ENCODE assay signal across 10 cellular contexts in genomic region chr6:87907521-87907920, GRCh38.
A peak's percentile ranks its signal among the peaks of the same experiment; 100 is the strongest.
DNase-seq lines count a peak whose midpoint lies in the region; ATAC-seq, FAIRE-seq and TF ChIP-seq lines count a peak whose summit lies in the region.
"Had no signal": no experiment of that assay in that cellular context is flagged by ENCODE, and none has a peak within 500 bp of the region (broad histone marks: within the 10 kb centered on the region; RNA-seq: fewer than 3 reads in every experiment).

No MANE protein-coding gene starts in this region.

- POLR2A ChIA-PET in activated CD8-positive, alpha-beta T cell treated with anti-CD3 and anti-CD28 coated beads, Interleukin-2, amount 10 ng/mL, durations not matched to agents 7 days and 5 days (lab: Charles Lee), result interaction anchor here (0.8 to 0.9 kb wide), 2 partner anchors 9 to 10 kb away, joined by 3 read pairs; no protein-coding TSS in a partner anchor

- peak; percentile 71 for DNase-seq in SIG-M5 treated with dmso at 0.1 percent for 504 hours (lab: John Stamatoyannopoulos, UW; ENCODE audit: unreplicated experiment)
- no peak for DNase-seq in SIG-M5 (lab: John Stamatoyannopoulos, UW)
- DNase-seq in activated CD8-positive, alpha-beta T cell treated with anti-CD3 and anti-CD28 coated beads, Interleukin-2, amount 10 ng/mL, durations not matched to agents 7 days and 5 days, result peak; percentile 64
- DNase-seq in stimulated activated CD8-positive, alpha-beta memory T cell treated with anti-CD3 and anti-CD28 coated beads, Interleukin-4, amount 100 ng/mL, for 48 hours, result no peak
- no peak for DNase-seq in H54 (ENCODE audit: insufficient read length, low spot score)

- peaks cover 5% of the 10 kb centered on the region for H3K9me3 ChIP-seq in skeletal muscle satellite cell (replicated peaks; ENCODE audit: low read length)
- H3K9me3 ChIP-seq: A549 had no signal

- H3K4me1 Mint-ChIP-seq in activated CD8-positive, alpha-beta T cell treated with anti-CD3 and anti-CD28 coated beads, Interleukin-2, amount 10 ng/mL, durations not matched to agents 7 days and 5 days (ENCODE audit: low read depth), result peaks cover 36% of the 10 kb centered on the region

- H3K9me3 Mint-ChIP-seq in activated CD8-positive, alpha-beta T cell treated with anti-CD3 and anti-CD28 coated beads, Interleukin-2, amount 10 ng/mL, durations not matched to agents 7 days and 5 days (ENCODE audit: insufficient read depth), result no peaks in the 10 kb centered on the region

- H3K27me3 ChIP-seq in skeletal muscle satellite cell (ENCODE audit: control insufficient read depth, insufficient read depth, low read length), result peaks cover 49% of the 10 kb centered on the region

- peak overlapping the region; percentile 73 for H3K27ac Mint-ChIP-seq in activated CD8-positive, alpha-beta T cell treated with anti-CD3 and anti-CD28 coated beads, Interleukin-2, amount 10 ng/mL, durations not matched to agents 7 days and 5 days

- peaks cover 35% of the 10 kb centered on the region for H3K4me1 ChIP-seq in skeletal muscle satellite cell (ENCODE audit: control insufficient read depth, insufficient read depth, low read length)
- H3K4me1 ChIP-seq: A549, parathyroid adenoma had no signal

- no peaks in the 10 kb centered on the region for H3K36me3 ChIP-seq in skeletal muscle satellite cell (ENCODE audit: insufficient read depth, low read length)

- CTCF ChIA-PET in activated CD8-positive, alpha-beta T cell treated with anti-CD3 and anti-CD28 coated beads, Interleukin-2, amount 10 ng/mL, durations not matched to agents 7 days and 5 days (lab: Charles Lee), result interaction anchor here (1.2 kb wide), 2 partner anchors 22 to 424 kb away, joined by 3 to 4 read pairs; no protein-coding TSS in a partner anchor

- H3K4me3 Mint-ChIP-seq in activated CD8-positive, alpha-beta T cell treated with anti-CD3 and anti-CD28 coated beads, Interleukin-2, amount 10 ng/mL, durations not matched to agents 7 days and 5 days, result no peak overlapping the region

- H3K4me3 ChIP-seq in skeletal muscle satellite cell (ENCODE audit: low read length), result no peak overlapping the region
- H3K4me3 ChIP-seq: A549 had no signal

- H3K9ac ChIP-seq in skeletal muscle satellite cell (ENCODE audit: low read depth, low read length), result no peak overlapping the region
- H3K9ac ChIP-seq: parathyroid adenoma had no signal

- peak; percentile 54 for ATAC-seq in HG03159 (IDR thresholded peaks at IDR 0.05; ENCODE audit: unreplicated experiment)
- peak; percentile 75 for ATAC-seq in activated CD8-positive, alpha-beta T cell treated with anti-CD3 and anti-CD28 coated beads, Interleukin-2, amount 10 ng/mL, durations not matched to agents 7 days and 5 days
- no peak for ATAC-seq in HG02840 (IDR thresholded peaks at IDR 0.05; ENCODE audit: low FRiP score, unreplicated experiment)
- ATAC-seq: A549 had no signal

- peaks cover 28% of the 10 kb centered on the region for H3K27me3 Mint-ChIP-seq in activated CD8-positive, alpha-beta T cell treated with anti-CD3 and anti-CD28 coated beads, Interleukin-2, amount 10 ng/mL, durations not matched to agents 7 days and 5 days (ENCODE audit: low read depth)

- H3K36me3 Mint-ChIP-seq in activated CD8-positive, alpha-beta T cell treated with anti-CD3 and anti-CD28 coated beads, Interleukin-2, amount 10 ng/mL, durations not matched to agents 7 days and 5 days (ENCODE audit: low read depth), result no peaks in the 10 kb centered on the region

- H3K4me2 ChIP-seq in skeletal muscle satellite cell (ENCODE audit: low read length), result peak overlapping the region; percentile 54
- H3K4me2 ChIP-seq: A549 had no signal

- FAIRE-seq in H54 (lab: Jason Lieb, UNC), result no peak
- FAIRE-seq: A549 had no signal

- TF ChIP-seq POLR2A in H54 (IDR thresholded peaks at IDR 0.05; ENCODE audit: low read depth, low read length), result no peak

Comparison
In these comparisons a context has a peak if more than half of its experiments do, and no peak if none do; other contexts are left out.
1. DNase-seq: peak in SIG-M5 treated with dmso at 0.1 percent for 504 hours (single experiment) and activated CD8-positive, alpha-beta T cell treated with anti-CD3 and anti-CD28 coated beads, Interleukin-2, amount 10 ng/mL, durations not matched to agents 7 days and 5 days (single experiment); none in SIG-M5 (single experiment), stimulated activated CD8-positive, alpha-beta memory T cell treated with anti-CD3 and anti-CD28 coated beads, Interleukin-4, amount 100 ng/mL, for 48 hours (single experiment) and H54 (single experiment).